ENCODE assay signal across 9 cellular contexts in the genomic region with DNA sequence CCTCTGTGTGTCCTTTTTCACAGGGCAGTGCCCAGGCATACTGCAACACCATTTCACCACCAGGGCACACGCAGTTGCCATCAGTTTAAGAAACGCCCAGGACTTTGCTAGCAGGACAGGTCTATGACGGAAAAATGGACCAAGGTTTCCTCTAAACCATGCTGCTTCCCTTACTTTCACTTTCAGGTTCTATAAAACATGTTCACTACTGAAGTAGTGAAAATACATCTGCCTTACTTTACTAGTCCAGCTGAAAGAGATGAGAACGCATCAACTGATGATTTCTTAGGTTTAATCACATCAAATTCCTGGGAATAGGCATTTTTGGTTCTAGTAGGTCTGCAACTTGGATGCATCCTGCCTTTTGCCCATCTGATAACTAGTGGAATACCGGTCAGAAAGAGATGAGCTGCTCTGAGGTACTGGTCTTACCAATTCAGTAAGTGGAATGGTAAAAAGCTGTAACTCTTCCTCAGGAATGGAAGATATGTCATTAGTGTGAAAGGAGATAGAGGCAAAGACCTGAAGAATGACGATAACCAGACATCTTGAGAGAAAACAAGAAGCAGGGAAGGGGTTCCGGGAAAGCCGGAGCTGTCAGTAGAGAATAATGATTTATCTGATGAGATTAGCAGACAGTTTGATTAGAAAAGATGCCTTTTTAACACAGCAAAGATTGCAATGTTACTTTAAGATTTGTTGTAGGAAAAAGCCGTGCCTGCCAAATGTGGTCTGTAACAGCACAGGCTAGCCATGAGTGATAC.
DNase-seq lines count a peak whose midpoint lies in the region; ATAC-seq, FAIRE-seq and TF ChIP-seq lines count a peak whose summit lies in the region.
"Had no signal": no experiment of that assay in that cellular context is flagged by ENCODE, and none has a peak within 500 bp of the region (broad histone marks: within the 10 kb centered on the region; RNA-seq: fewer than 3 reads in every experiment).

No MANE protein-coding gene starts in this region.

- in situ Hi-C loops in gastrocnemius medialis (cut with MboI; ENCODE audit: low sequenced_read_pairs in 4 of 4) = no loop called here

- H3K4me1 Mint-ChIP-seq in activated T-cell treated with anti-CD3 and anti-CD28 coated beads, Interleukin-2, amount 50 U/mL, for 72 hours (ENCODE audit: low read depth) = peaks cover 21% of the 10 kb centered on the region

- no peaks in the 10 kb centered on the region for H3K9me3 Mint-ChIP-seq in activated T-cell treated with anti-CD3 and anti-CD28 coated beads, Interleukin-2, amount 50 U/mL, for 72 hours

- TF ChIP-seq POLR2A in GM12891 (IDR thresholded peaks at IDR 0.05; ENCODE audit: low read depth, low read length) (no peak), gastrocnemius medialis (IDR thresholded peaks at IDR 0.05) (no peak)

- H3K36me3 Mint-ChIP-seq in activated T-cell treated with anti-CD3 and anti-CD28 coated beads, Interleukin-2, amount 50 U/mL, for 72 hours (ENCODE audit: insufficient read depth in 2 of 2) = no peaks in the 10 kb centered on the region

- peaks cover 7 to 37% of the 10 kb centered on the region in 2 donors for H3K4me1 ChIP-seq in gastrocnemius medialis

- intact Hi-C loops in gastrocnemius medialis (cut with DNase I; ENCODE audit: low total_unique reads) = loop anchor here (2.0 to 5.0 kb wide), 2 partner anchors 57 to 110 kb away; a partner anchor contains a TSS

- peak overlapping the region; percentile 53 to 72 (median 58) for H3K4me3 ChIP-seq in gastrocnemius medialis

- H3K27me3 ChIP-seq in gastrocnemius medialis = no peaks in the 10 kb centered on the region

- DNase-seq in GM12891 (ENCODE audit: insufficient read length, low spot score) (no peak), LHCN-M2 (ENCODE audit: low read depth) (peak; percentile 73), glomerular visceral epithelial cell (ENCODE audit: extremely low spot score) (peak; percentile 73), gastrocnemius medialis (peak in 1 of 2 donors; percentile 48), NCI-H187 (lab: John Stamatoyannopoulos, UW) (no peak), NCI-H510A (lab: John Stamatoyannopoulos, UW) (no peak)
- DNase-seq in activated T-cell treated with anti-CD3 and anti-CD28 coated beads, Interleukin-2, amount 50 U/mL, for 72 hours = peak; percentile 17 to 38

- no peaks in the 10 kb centered on the region for H3K9me3 ChIP-seq in gastrocnemius medialis

- peak; percentile 94 for FAIRE-seq in GM12891 (lab: Jason Lieb, UNC)
- FAIRE-seq: endometrium had no signal

- peak overlapping the region; percentile 83 to 86 for H3K4me3 Mint-ChIP-seq in activated T-cell treated with anti-CD3 and anti-CD28 coated beads, Interleukin-2, amount 50 U/mL, for 72 hours

- H3K36me3 ChIP-seq in gastrocnemius medialis = no peaks in the 10 kb centered on the region

- peak overlapping the region; percentile 4 for H3K27ac Mint-ChIP-seq in activated T-cell treated with anti-CD3 and anti-CD28 coated beads, Interleukin-2, amount 50 U/mL, for 72 hours

- no peaks in the 10 kb centered on the region for H3K27me3 Mint-ChIP-seq in activated T-cell treated with anti-CD3 and anti-CD28 coated beads, Interleukin-2, amount 50 U/mL, for 72 hours (ENCODE audit: low read depth)

- peak overlapping the region; percentile 75 to 82 (median 78) for H3K27ac ChIP-seq in gastrocnemius medialis

- peak; percentile 80 for ATAC-seq in GM21723 (IDR thresholded peaks at IDR 0.05; ENCODE audit: unreplicated experiment)
- peak; percentile 84 to 95 for ATAC-seq in activated T-cell treated with anti-CD3 and anti-CD28 coated beads, Interleukin-2, amount 50 U/mL, for 72 hours (replicated peaks in 1 of 2)
- peak; percentile 70 to 90 for ATAC-seq in gastrocnemius medialis

- TF ChIP-seq CTCF in gastrocnemius medialis (IDR thresholded peaks at IDR 0.05 in 4 of 5, conservative IDR thresholded peaks at IDR 0.05 in 1 of 5) = peak in 3 of 5 experiments; percentile 16 to 51 (median 43)

TF ChIP-seq in GM12891, 5 proteins besides CTCF, POLR2A, EP300 and RAD21:
- TF ChIP-seq POLR2AphosphoS5 (IDR thresholded peaks at IDR 0.05; ENCODE audit: low read depth, low read length) (no peak), POU2F2 (IDR thresholded peaks at IDR 0.05; ENCODE audit: low read depth, low read length) (no peak), PAX5 (IDR thresholded peaks at IDR 0.05; ENCODE audit: insufficient read depth, low read length, severe bottlenecking) (no peak)
TF ChIP-seq in GM12891: peak in this region for 0.

Comparison
In these comparisons a context has a peak if more than half of its experiments do, and no peak if none do; other contexts are left out.
1. DNase-seq: peak in LHCN-M2 (single experiment), activated T-cell treated with anti-CD3 and anti-CD28 coated beads, Interleukin-2, amount 50 U/mL, for 72 hours (2 of 2) and glomerular visceral epithelial cell (single experiment); none in GM12891 (single experiment), NCI-H187 (0 of 2) and NCI-H510A (single experiment).
2. Peak in every context shown above with its lines, with median percentiles within 50 percentile points of each other: ATAC-seq.